12 cellular contexts compared by ENCODE assay signal in genomic region chr10:33136271-33136670, GRCh38.
DNase-seq lines count a peak whose midpoint lies in the region; ATAC-seq and TF ChIP-seq lines count a peak whose summit lies in the region.
"Had no signal": no experiment of that assay in that cellular context is flagged by ENCODE, and none has a peak within 500 bp of the region (broad histone marks: within the 10 kb centered on the region; RNA-seq: fewer than 3 reads in every experiment).

No MANE protein-coding gene starts in this region.

- no peak for TF ChIP-seq CTCF in RWPE1 (conservative IDR thresholded peaks at IDR 0.05; ENCODE audit: low read depth)

- peak; percentile 34 for DNase-seq in stimulated activated naive CD4-positive, alpha-beta T cell treated with Interleukin-2 at 50 U/mL for 16 hours (lab: John Stamatoyannopoulos, UW)
- DNase-seq in stimulated activated naive CD4-positive, alpha-beta T cell (lab: John Stamatoyannopoulos, UW), result no peak
- DNase-seq in RWPE1 (ENCODE audit: low spot score), result peak; percentile 58
- peak; percentile 87 for DNase-seq in epithelial cell of prostate (ENCODE audit: low read depth, low spot score)
- DNase-seq in hippocampal formation (lab: John Stamatoyannopoulos, UW), result no peak
- no peak for DNase-seq in SK-N-DZ (ENCODE audit: low spot score)
- DNase-seq in SIG-M5 treated with dmso at 0.1 percent for 504 hours (lab: John Stamatoyannopoulos, UW; ENCODE audit: unreplicated experiment), result no peak
- DNase-seq: amniotic stem cell, heart left ventricle, NCI-H1436 treated with DMSO at 0.1 percent for 48 hours had no signal

- no peak for ATAC-seq in HG03460 (IDR thresholded peaks at IDR 0.05; ENCODE audit: unreplicated experiment)
- ATAC-seq: heart left ventricle had no signal

- CTCF ChIA-PET in RWPE1 (lab: Yijun Ruan, JAX), result no interaction called here

- H3K27ac ChIP-seq in RWPE1 (peak overlapping the region; percentile 80), epithelial cell of prostate (peak overlapping the region; percentile 77)
- H3K27ac ChIP-seq: SK-N-MC had no signal

- POLR2A ChIA-PET in RWPE1 (lab: Yijun Ruan, JAX; ENCODE audit: low non-redundant PET), result no interaction called here

Comparison
In these comparisons a context has a peak if more than half of its experiments do, and no peak if none do; other contexts are left out.
1. DNase-seq: peak in stimulated activated naive CD4-positive, alpha-beta T cell treated with Interleukin-2 at 50 U/mL for 16 hours (single experiment), RWPE1 (single experiment) and epithelial cell of prostate (single experiment); none in stimulated activated naive CD4-positive, alpha-beta T cell (0 of 6), hippocampal formation (0 of 2), SK-N-DZ (single experiment) and SIG-M5 treated with dmso at 0.1 percent for 504 hours (single experiment).